Comparison of ENCODE assay signal across 26 cellular contexts in the genomic region with DNA sequence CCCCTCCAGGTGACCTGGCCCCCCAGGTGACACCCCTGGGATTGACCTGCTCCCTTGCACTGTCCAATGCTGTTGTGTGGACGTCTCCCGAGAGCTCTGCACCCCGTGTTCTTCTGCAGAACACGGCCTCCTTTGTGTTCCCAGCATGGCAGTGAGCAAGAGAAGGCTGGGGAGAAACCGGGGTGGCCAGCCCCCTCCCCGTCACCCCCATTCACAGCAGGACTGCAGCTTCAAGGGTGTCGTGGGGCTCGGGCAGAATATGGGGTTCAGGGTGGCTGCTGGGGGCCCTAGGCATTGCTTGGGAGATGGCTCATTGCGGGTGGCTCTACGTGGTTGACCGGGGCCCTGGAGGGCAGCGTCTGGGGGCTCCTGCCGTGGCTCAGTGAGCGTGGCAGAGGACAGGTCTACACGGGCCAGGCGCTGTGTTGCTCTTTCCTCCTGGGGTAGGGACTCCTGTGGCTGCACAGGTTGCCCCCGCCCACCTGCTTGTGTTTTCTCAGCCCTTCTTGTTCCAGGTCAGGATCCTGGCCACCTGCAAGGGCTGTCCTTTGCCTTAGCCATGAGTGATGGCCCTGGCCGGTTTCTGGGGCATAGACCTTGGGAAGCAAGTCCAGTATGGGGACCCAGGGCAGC. TPM values are rescaled to one million over a fixed set of nuclear protein-coding genes. Genes with fewer than 3 reads are reported as not detected.
DNase-seq lines count a peak whose midpoint lies in the region.
"Had no signal": no experiment of that assay in that cellular context is flagged by ENCODE, and none has a peak within 500 bp of the region (broad histone marks: within the 10 kb centered on the region; RNA-seq: fewer than 3 reads in every experiment).

No MANE protein-coding gene starts in this region.

- no peak overlapping the region for H2AFZ ChIP-seq in neuronal stem cell (ENCODE audit: low read length)

- H3K4me1 ChIP-seq in HUES48 (ENCODE audit: control insufficient read depth, insufficient read depth, low read length) (peaks cover 28% of the 10 kb centered on the region), ectodermal cell (ENCODE audit: control insufficient read depth, insufficient read depth, low read length) (peaks cover 41% of the 10 kb centered on the region), neuronal stem cell (ENCODE audit: control insufficient read depth in 2 of 2, insufficient read depth in 1 of 2, low read depth in 1 of 2, low read length in 2 of 2) (peaks cover 23 to 27% of the 10 kb centered on the region in 2 donors)

- peak overlapping the region; percentile 46 for H2AK5ac ChIP-seq in neuronal stem cell (ENCODE audit: low read depth, low read length)

- H3K27me3 ChIP-seq in HUES48 (ENCODE audit: control insufficient read depth, insufficient read depth, low read length) (no peaks in the 10 kb centered on the region), ectodermal cell (ENCODE audit: control insufficient read depth, insufficient read depth, low read length, poor library complexity, severe bottlenecking) (peaks cover 10% of the 10 kb centered on the region), neuronal stem cell (ENCODE audit: control insufficient read depth in 3 of 3, insufficient read depth in 3 of 3, low read depth in 1 of 3, low read length in 3 of 3) (no peaks in the 10 kb centered on the region)
- H3K27me3 ChIP-seq: vagina had no signal

- H3K4me3 ChIP-seq in HUES48 (ENCODE audit: low read depth, low read length) (no peak overlapping the region), ectodermal cell (ENCODE audit: insufficient read depth, low read depth, low read length) (no peak overlapping the region), neuronal stem cell (ENCODE audit: low read length in 2 of 2) (no peak overlapping the region)
- H3K4me3 ChIP-seq: prostate gland, thoracic aorta had no signal

- peak overlapping the region; percentile 78 for H3K14ac ChIP-seq in neuronal stem cell (ENCODE audit: low read length)

- H3K9ac ChIP-seq in HUES48 (ENCODE audit: low read depth, low read length) (no peak overlapping the region), neuronal stem cell (ENCODE audit: low read depth, low read length, poor library complexity) (peak overlapping the region; percentile 6)

- H2BK15ac ChIP-seq in neuronal stem cell (ENCODE audit: low read length) = peak overlapping the region; percentile 78

- H4K8ac ChIP-seq in neuronal stem cell (ENCODE audit: low read depth, low read length) = no peak overlapping the region

- no peak overlapping the region for H2BK12ac ChIP-seq in neuronal stem cell (ENCODE audit: low read length)

- 85 to 87% methylated on average over 18 of the region's 18 CpGs for WGBS in ectodermal cell, 2 experiments
- WGBS in neuronal stem cell (ENCODE audit: extremely low coverage in 2 of 2, insufficient read length in 2 of 2, insufficient replicate concordance in 1 of 2), 2 donors = no CpG with 5 or more reads among the region's 18 CpGs

- H4K91ac ChIP-seq in neuronal stem cell (ENCODE audit: low read depth, low read length, poor library complexity) = no peak overlapping the region

- peak overlapping the region; percentile 18 for H3K4ac ChIP-seq in neuronal stem cell (ENCODE audit: low read length)

- no peak overlapping the region for H2BK5ac ChIP-seq in neuronal stem cell (ENCODE audit: low read length)

- peak overlapping the region; percentile 89 for H3K18ac ChIP-seq in neuronal stem cell (ENCODE audit: low read length)

- no peak overlapping the region for H3K4me2 ChIP-seq in neuronal stem cell (ENCODE audit: insufficient read depth, low read length, poor library complexity, severe bottlenecking)

- H3K36me3 ChIP-seq in HUES48 (ENCODE audit: control insufficient read depth, insufficient read depth, low read length) (peaks cover 22% of the 10 kb centered on the region), ectodermal cell (ENCODE audit: control insufficient read depth, insufficient read depth, low read length) (no peaks in the 10 kb centered on the region), neuronal stem cell (replicated peaks in 1 of 2; ENCODE audit: control insufficient read depth in 2 of 2, insufficient read depth in 2 of 2, low read length in 2 of 2) (peaks cover 0 to 33% of the 10 kb centered on the region in 2 donors)
- H3K36me3 ChIP-seq: prostate gland, thoracic aorta had no signal

- H3K27ac ChIP-seq in HUES48 (ENCODE audit: low read depth, low read length) (peak overlapping the region; percentile 86), ectodermal cell (ENCODE audit: insufficient read depth, low read depth, low read length, poor library complexity, severe bottlenecking) (peak overlapping the region; percentile 92), neuronal stem cell (replicated peaks; ENCODE audit: low read length) (no peak overlapping the region)
- H3K27ac ChIP-seq: HL-60, prostate gland, thoracic aorta, vagina had no signal

- DNase-seq in NCI-H2227 (lab: John Stamatoyannopoulos, UW; ENCODE audit: unreplicated experiment) = peak; percentile 24
- DNase-seq in NCI-H2227 treated with DMSO at 0.1 percent for 48 hours (lab: John Stamatoyannopoulos, UW) = no peak
- no peak for DNase-seq in neuronal stem cell (ENCODE audit: low spot score)
- no peak for DNase-seq in kidney tubule cell (ENCODE audit: low spot score)
- no peak for DNase-seq in activated T-cell treated with anti-CD3 and anti-CD28 coated beads for 4 hours
- DNase-seq in NCI-H1417 (lab: John Stamatoyannopoulos, UW) = no peak
- DNase-seq: activated CD4-positive, alpha-beta T cell treated with anti-CD3 and anti-CD28 coated beads for 36 hours; activated CD8-positive, alpha-beta T cell treated with anti-CD3 and anti-CD28 coated beads, Interleukin-2, amount 10 ng/mL, durations not matched to agents 7 days and 5 days; activated effector memory CD4-positive, alpha-beta T cell treated with Interleukin-2 at 50 U/mL for 16 hours; aorta; CD4-positive, alpha-beta memory T cell; central memory CD4-positive, alpha-beta T cell; HFFc6; left cardiac atrium; mammary epithelial cell; NCI-H187 treated with DMSO at 0.1 percent for 48 hours; NCI-H226; PC-3; Right ventricle myocardium superior; stimulated activated naive CD8-positive, alpha-beta T cell treated with anti-CD3 and anti-CD28 coated beads, Interleukin-15, Interleukin-2, amounts not matched to agents 100 U/mL and 50 U/mL, for 24 hours had no signal

- H3K79me1 ChIP-seq in neuronal stem cell (ENCODE audit: low read depth, low read length) = peaks cover 2% of the 10 kb centered on the region

- H3K9me3 ChIP-seq in HUES48 (ENCODE audit: control insufficient read depth, insufficient read depth, low read length) (no peaks in the 10 kb centered on the region), ectodermal cell (ENCODE audit: control insufficient read depth, low read length) (no peaks in the 10 kb centered on the region), neuronal stem cell (replicated peaks in 1 of 2; ENCODE audit: control insufficient read depth in 2 of 2, insufficient read depth in 1 of 2, low read depth in 1 of 2, low read length in 2 of 2) (peaks cover 5 to 17% of the 10 kb centered on the region in 2 donors)
- H3K9me3 ChIP-seq: prostate gland, thoracic aorta, vagina had no signal

- peak overlapping the region; percentile 51 for H2BK120ac ChIP-seq in neuronal stem cell (ENCODE audit: low read depth, low read length)

- H3K23ac ChIP-seq in neuronal stem cell (ENCODE audit: low read depth, low read length, poor library complexity) = peak overlapping the region; percentile 70

RNA-seq across cellular contexts. Expression of a gene that starts 12.5 kb away (rescaled TPM):
- 22.2 TPM for polyA plus RNA-seq in ectodermal cell (2013, experiment 1 of 4)
- polyA plus RNA-seq in ectodermal cell (2013, experiment 2 of 4) = 29.1 TPM
- polyA plus RNA-seq in ectodermal cell (2013, experiment 3 of 4) = 22.7 TPM
- 23.8 TPM for polyA plus RNA-seq in ectodermal cell (2013, experiment 4 of 4)
- polyA plus RNA-seq in neuronal stem cell (2013, experiment 1 of 2) = 5.7 TPM
- 6.2 TPM for polyA plus RNA-seq in neuronal stem cell (2013, experiment 2 of 2)
